Comparison of ENCODE assay signal across 1 cellular context in genomic region chr6:119484598-119484997, GRCh38.
TF ChIP-seq lines count a peak whose summit lies in the region.

No MANE protein-coding gene starts in this region.

TF ChIP-seq in K562, 482 proteins besides CTCF, POLR2A, EP300 and RAD21 (continued from another document):
- TF ChIP-seq ZNF407 (IDR thresholded peaks at IDR 0.05; ENCODE audit: low read depth): no peak
